Comparison of ENCODE assay signal across 25 cellular contexts in the genomic region with DNA sequence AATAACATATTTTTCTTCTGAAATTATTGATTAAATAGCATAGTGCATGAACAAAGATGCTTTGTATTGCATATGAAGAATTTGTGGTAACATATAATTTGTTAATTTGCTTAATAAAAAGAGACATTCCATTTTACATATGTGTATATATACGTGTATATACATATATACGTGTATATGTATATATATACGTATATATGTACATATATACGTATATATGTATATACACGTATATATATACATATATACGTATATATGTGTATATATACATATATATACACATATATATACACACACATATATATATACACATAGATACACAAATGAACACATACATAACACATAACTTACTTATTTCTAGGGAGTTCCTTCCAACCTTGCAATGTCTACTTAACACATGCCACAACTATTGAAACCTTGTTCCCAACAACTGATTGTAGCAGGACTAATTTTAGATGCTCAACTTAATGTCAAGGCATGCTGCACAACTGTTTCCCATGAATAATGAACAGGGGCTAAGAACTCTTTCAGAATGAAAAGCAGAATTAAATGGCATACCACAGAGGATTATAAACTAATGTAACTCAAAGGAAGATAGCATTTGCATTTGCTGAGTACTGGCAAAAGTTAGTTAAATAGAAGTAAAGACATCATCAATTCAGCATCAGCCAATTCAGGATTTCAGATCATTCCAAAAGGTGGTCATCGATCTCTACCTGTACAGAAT.
"Had no signal": no experiment of that assay in that cellular context is flagged by ENCODE, and none has a peak within 500 bp of the region (broad histone marks: within the 10 kb centered on the region; RNA-seq: fewer than 3 reads in every experiment).

No MANE protein-coding gene starts in this region.

- H3K27me3 ChIP-seq: cardiac muscle cell, foreskin keratinocyte, vagina had no signal

- H3K27ac Mint-ChIP-seq: activated CD4-positive, alpha-beta T cell treated with anti-CD3 and anti-CD28 coated beads, Interleukin-2, amount 10 ng/mL, durations not matched to agents 7 days and 5 days; activated CD8-positive, alpha-beta memory T cell treated with anti-CD3 and anti-CD28 coated beads, Interleukin-2, amount 10 ng/mL, durations not matched to agents 7 days and 5 days; activated CD8-positive, alpha-beta T cell treated with anti-CD3 and anti-CD28 coated beads for 36 hours; activated naive CD4-positive, alpha-beta T cell treated with anti-CD3 and anti-CD28 coated beads, Interleukin-2, amount 10 ng/mL, durations not matched to agents 7 days and 5 days; dendritic cell treated with granulocyte-macrophage colony-stimulating factor and Interleukin-4, amounts not matched to agents 40 ng/mL and 50 ng/mL, for 4 days; nephron progenitor cell; progenitor cell of endocrine pancreas; T-helper 2 cell treated with Interferon-gamma antibody and Interleukin-4, amounts not matched to agents 5 μg/mL and 100 μg/mL, for 36 hours; type B pancreatic cell had no signal

- H3K9me3 ChIP-seq: thoracic aorta, vagina had no signal

- H3K36me3 ChIP-seq: cardiac muscle cell, thoracic aorta, vagina, WERI-Rb-1 had no signal

- H3K27me3 Mint-ChIP-seq: activated CD4-positive, alpha-beta T cell treated with anti-CD3 and anti-CD28 coated beads, Interleukin-2, amount 10 ng/mL, durations not matched to agents 7 days and 5 days; activated CD8-positive, alpha-beta memory T cell treated with anti-CD3 and anti-CD28 coated beads, Interleukin-2, amount 10 ng/mL, durations not matched to agents 7 days and 5 days; activated CD8-positive, alpha-beta T cell treated with anti-CD3 and anti-CD28 coated beads for 36 hours; activated naive CD4-positive, alpha-beta T cell treated with anti-CD3 and anti-CD28 coated beads, Interleukin-2, amount 10 ng/mL, durations not matched to agents 7 days and 5 days; dendritic cell treated with granulocyte-macrophage colony-stimulating factor and Interleukin-4, amounts not matched to agents 40 ng/mL and 50 ng/mL, for 4 days; progenitor cell of endocrine pancreas; type B pancreatic cell had no signal

- H3K27ac ChIP-seq: cardiac muscle cell, foreskin keratinocyte, thoracic aorta, vagina, WERI-Rb-1 had no signal

- H3K4me1 Mint-ChIP-seq: activated CD4-positive, alpha-beta T cell treated with anti-CD3 and anti-CD28 coated beads, Interleukin-2, amount 10 ng/mL, durations not matched to agents 7 days and 5 days; activated CD8-positive, alpha-beta memory T cell treated with anti-CD3 and anti-CD28 coated beads, Interleukin-2, amount 10 ng/mL, durations not matched to agents 7 days and 5 days; activated naive CD4-positive, alpha-beta T cell treated with anti-CD3 and anti-CD28 coated beads, Interleukin-2, amount 10 ng/mL, durations not matched to agents 7 days and 5 days had no signal

- H3K4me3 Mint-ChIP-seq: activated CD4-positive, alpha-beta T cell treated with anti-CD3 and anti-CD28 coated beads, Interleukin-2, amount 10 ng/mL, durations not matched to agents 7 days and 5 days; activated CD8-positive, alpha-beta memory T cell treated with anti-CD3 and anti-CD28 coated beads, Interleukin-2, amount 10 ng/mL, durations not matched to agents 7 days and 5 days; activated CD8-positive, alpha-beta T cell treated with anti-CD3 and anti-CD28 coated beads for 36 hours; activated naive CD4-positive, alpha-beta T cell treated with anti-CD3 and anti-CD28 coated beads, Interleukin-2, amount 10 ng/mL, durations not matched to agents 7 days and 5 days; dendritic cell treated with granulocyte-macrophage colony-stimulating factor and Interleukin-4, amounts not matched to agents 40 ng/mL and 50 ng/mL, for 4 days; nephron progenitor cell; T-helper 2 cell treated with Interferon-gamma antibody and Interleukin-4, amounts not matched to agents 5 μg/mL and 100 μg/mL, for 36 hours; type B pancreatic cell had no signal

- H3K4me3 ChIP-seq: cardiac muscle cell, thoracic aorta, vagina had no signal

- DNase-seq: activated CD4-positive, alpha-beta T cell treated with anti-CD3 and anti-CD28 coated beads, Interleukin-2, amount 10 ng/mL, durations not matched to agents 7 days and 5 days; activated CD4-positive, CD25-positive, alpha-beta regulatory T cell treated with anti-CD3 and anti-CD28 coated beads, Interleukin-2, amount 50 U/mL, for 72 hours; activated CD8-positive, alpha-beta memory T cell treated with anti-CD3 and anti-CD28 coated beads, Interleukin-2, amount 10 ng/mL, durations not matched to agents 7 days and 5 days; activated CD8-positive, alpha-beta T cell treated with anti-CD3 and anti-CD28 coated beads for 36 hours; activated effector memory CD4-positive, alpha-beta T cell treated with anti-CD3 and anti-CD28 coated beads, Interleukin-2, amount 50 U/mL, for 16 hours; activated naive CD4-positive, alpha-beta T cell treated with anti-CD3 and anti-CD28 coated beads, Interleukin-2, amount 10 ng/mL, durations not matched to agents 7 days and 5 days; activated T-cell treated with anti-CD3 and anti-CD28 coated beads for 4 hours; amygdala; effector CD4-positive, alpha-beta T cell; erythroblast; foreskin keratinocyte; left ventricle myocardium superior; midbrain; nephron progenitor cell; occipital lobe; stimulated activated CD4-positive, alpha-beta T cell treated with anti-CD3 and anti-CD28 coated beads, Interleukin-4, amount 100 ng/mL, for 24 hours; stimulated activated naive CD4-positive, alpha-beta T cell treated with Interleukin-2 at 50 U/mL for 16 hours; WERI-Rb-1 had no signal

- ATAC-seq: activated CD8-positive, alpha-beta memory T cell treated with anti-CD3 and anti-CD28 coated beads, Interleukin-2, amount 10 ng/mL, durations not matched to agents 7 days and 5 days; activated CD8-positive, alpha-beta T cell treated with anti-CD3 and anti-CD28 coated beads for 36 hours; foreskin keratinocyte; left ventricle myocardium superior had no signal

- H3K36me3 Mint-ChIP-seq: type B pancreatic cell had no signal

- H3K9me3 Mint-ChIP-seq: activated CD4-positive, alpha-beta T cell treated with anti-CD3 and anti-CD28 coated beads, Interleukin-2, amount 10 ng/mL, durations not matched to agents 7 days and 5 days; activated CD8-positive, alpha-beta T cell treated with anti-CD3 and anti-CD28 coated beads for 36 hours; activated naive CD4-positive, alpha-beta T cell treated with anti-CD3 and anti-CD28 coated beads, Interleukin-2, amount 10 ng/mL, durations not matched to agents 7 days and 5 days; dendritic cell treated with granulocyte-macrophage colony-stimulating factor and Interleukin-4, amounts not matched to agents 40 ng/mL and 50 ng/mL, for 4 days; nephron progenitor cell; T-helper 2 cell treated with Interferon-gamma antibody and Interleukin-4, amounts not matched to agents 5 μg/mL and 100 μg/mL, for 36 hours; type B pancreatic cell had no signal

- H3K4me1 ChIP-seq: foreskin keratinocyte, vagina had no signal
